In the genomic region with DNA sequence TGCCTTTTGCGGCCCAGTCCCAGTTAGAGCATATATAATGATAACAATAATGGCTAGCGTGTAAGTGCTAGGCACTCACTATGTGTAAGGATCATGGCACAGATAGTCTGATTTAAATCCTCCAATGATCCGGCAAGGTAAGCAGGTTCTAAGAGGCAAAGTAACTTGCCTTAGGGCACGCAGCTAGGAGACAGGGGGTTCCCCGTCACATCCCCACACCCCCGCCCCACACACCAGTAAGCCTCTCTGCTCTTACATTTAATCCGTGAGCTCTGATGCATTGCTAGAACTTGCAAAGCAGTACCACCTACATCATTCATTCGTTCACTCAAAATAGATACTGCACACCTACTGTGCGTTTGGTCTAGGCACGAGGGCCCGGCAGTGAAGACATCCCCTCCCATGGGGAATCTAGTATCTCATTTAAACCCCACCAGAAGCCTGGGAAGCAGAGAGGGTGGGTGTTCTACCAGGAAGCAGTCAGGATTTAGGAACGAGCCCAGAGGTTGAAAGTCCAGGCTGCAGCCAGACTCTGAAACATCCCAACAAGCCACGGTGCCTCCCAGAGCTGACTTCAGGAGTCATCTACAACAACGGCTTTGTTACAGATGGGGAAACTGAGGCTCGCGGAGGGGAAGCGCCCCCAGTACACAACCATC, we compare ENCODE assay signal across 27 cellular contexts. TPM values are rescaled to one million over a fixed set of nuclear protein-coding genes. Genes with fewer than 3 reads are reported as not detected.
DNase-seq lines count a peak whose midpoint lies in the region; ATAC-seq and TF ChIP-seq lines count a peak whose summit lies in the region.
"Had no signal": no experiment of that assay in that cellular context is flagged by ENCODE, and none has a peak within 500 bp of the region (broad histone marks: within the 10 kb centered on the region; RNA-seq: fewer than 3 reads in every experiment).

No MANE protein-coding gene starts in this region.

- CTCF ChIA-PET in GM10248 (lab: Yijun Ruan, JAX) = interaction anchor here (1.0 to 3.6 kb wide), 6 partner anchors 9 to 171 kb away, joined by 3 to 12 read pairs (median 6); no protein-coding TSS in a partner anchor
- CTCF ChIA-PET in HEK293T (lab: Yijun Ruan, JAX) = no interaction called here

- in situ Hi-C loops in GM13977 (cut with MboI; ENCODE audit: low pct_unique_long_range_greater_than_20kb, low sequenced_read_pairs, unreplicated experiment) = no loop called here

- H3K4me3 Mint-ChIP-seq in activated T-cell treated with anti-CD3 and anti-CD28 coated beads, Interleukin-2, amount 50 U/mL, for 72 hours = peak overlapping the region; percentile 72 to 76
- H3K4me3 Mint-ChIP-seq in activated T-helper 17 cell treated with anti-CD3 and anti-CD28 coated beads, Interleukin-2, amount 50 U/mL, for 72 hours = peak overlapping the region; percentile 97
- H3K4me3 Mint-ChIP-seq: activated naive CD8-positive, alpha-beta T cell treated with anti-CD3 and anti-CD28 coated beads, Interleukin-2, amount 10 ng/mL, durations not matched to agents 7 days and 5 days; mesothelial cell of epicardium; stimulated activated naive B cell treated with anti-CD40 and anti-IgM and Interleukin-4, amounts not matched to agents 10 μg/mL and 1 μg/mL and 100 μg/mL, for 72 hours had no signal

- POLR2A ChIA-PET in GM10248 (lab: Yijun Ruan, JAX) (no interaction called here), HEK293T (lab: Yijun Ruan, JAX) (interaction anchor here (1.8 kb wide), 1 partner anchor 110 kb away, joined by 5 read pairs; no protein-coding TSS in a partner anchor)

- no peaks in the 10 kb centered on the region for H3K9me3 Mint-ChIP-seq in activated T-cell treated with anti-CD3 and anti-CD28 coated beads, Interleukin-2, amount 50 U/mL, for 72 hours
- no peaks in the 10 kb centered on the region for H3K9me3 Mint-ChIP-seq in activated T-helper 17 cell treated with anti-CD3 and anti-CD28 coated beads, Interleukin-2, amount 50 U/mL, for 72 hours
- H3K9me3 Mint-ChIP-seq: activated naive CD8-positive, alpha-beta T cell treated with anti-CD3 and anti-CD28 coated beads, Interleukin-2, amount 10 ng/mL, durations not matched to agents 7 days and 5 days; mesothelial cell of epicardium; stimulated activated naive B cell treated with anti-CD40 and anti-IgM and Interleukin-4, amounts not matched to agents 10 μg/mL and 1 μg/mL and 100 μg/mL, for 72 hours had no signal

- H3K27ac Mint-ChIP-seq in activated T-cell treated with anti-CD3 and anti-CD28 coated beads, Interleukin-2, amount 50 U/mL, for 72 hours = peak overlapping the region; percentile 36
- H3K27ac Mint-ChIP-seq in activated T-helper 17 cell treated with anti-CD3 and anti-CD28 coated beads, Interleukin-2, amount 50 U/mL, for 72 hours = peak overlapping the region; percentile 92
- H3K27ac Mint-ChIP-seq: activated naive CD8-positive, alpha-beta T cell treated with anti-CD3 and anti-CD28 coated beads, Interleukin-2, amount 10 ng/mL, durations not matched to agents 7 days and 5 days; mesothelial cell of epicardium; progenitor cell of endocrine pancreas; stimulated activated naive B cell treated with anti-CD40 and anti-IgM and Interleukin-4, amounts not matched to agents 10 μg/mL and 1 μg/mL and 100 μg/mL, for 72 hours had no signal

- TF ChIP-seq CTCF in GM10248 (IDR thresholded peaks at IDR 0.05; ENCODE audit: control extremely low read depth, extremely low read depth, low read depth, missing control alignments) = no peak
- no peak for TF ChIP-seq CTCF in GM13977 (IDR thresholded peaks at IDR 0.05; ENCODE audit: extremely low read depth, insufficient read depth, missing control alignments)

- H3K36me3 Mint-ChIP-seq in activated T-cell treated with anti-CD3 and anti-CD28 coated beads, Interleukin-2, amount 50 U/mL, for 72 hours (ENCODE audit: insufficient read depth in 2 of 2) = no peaks in the 10 kb centered on the region
- H3K36me3 Mint-ChIP-seq in activated T-helper 17 cell treated with anti-CD3 and anti-CD28 coated beads, Interleukin-2, amount 50 U/mL, for 72 hours (ENCODE audit: low read depth) = peaks cover 8% of the 10 kb centered on the region
- H3K36me3 Mint-ChIP-seq: activated naive CD8-positive, alpha-beta T cell treated with anti-CD3 and anti-CD28 coated beads, Interleukin-2, amount 10 ng/mL, durations not matched to agents 7 days and 5 days; mesothelial cell of epicardium; stimulated activated naive B cell treated with anti-CD40 and anti-IgM and Interleukin-4, amounts not matched to agents 10 μg/mL and 1 μg/mL and 100 μg/mL, for 72 hours had no signal

- no peaks in the 10 kb centered on the region for H3K27me3 Mint-ChIP-seq in activated T-cell treated with anti-CD3 and anti-CD28 coated beads, Interleukin-2, amount 50 U/mL, for 72 hours (ENCODE audit: low read depth)
- H3K27me3 Mint-ChIP-seq in activated T-helper 17 cell treated with anti-CD3 and anti-CD28 coated beads, Interleukin-2, amount 50 U/mL, for 72 hours = no peaks in the 10 kb centered on the region
- H3K27me3 Mint-ChIP-seq: activated naive CD8-positive, alpha-beta T cell treated with anti-CD3 and anti-CD28 coated beads, Interleukin-2, amount 10 ng/mL, durations not matched to agents 7 days and 5 days had no signal

- peaks cover 32% of the 10 kb centered on the region for H3K4me1 Mint-ChIP-seq in activated T-cell treated with anti-CD3 and anti-CD28 coated beads, Interleukin-2, amount 50 U/mL, for 72 hours (ENCODE audit: low read depth)
- H3K4me1 Mint-ChIP-seq in activated T-helper 17 cell treated with anti-CD3 and anti-CD28 coated beads, Interleukin-2, amount 50 U/mL, for 72 hours = peaks cover 25% of the 10 kb centered on the region
- H3K4me1 Mint-ChIP-seq: mesothelial cell of epicardium had no signal

- ATAC-seq in activated T-cell treated with anti-CD3 and anti-CD28 coated beads, Interleukin-2, amount 50 U/mL, for 72 hours (replicated peaks in 1 of 2) = peak; percentile 40 to 47
- ATAC-seq in activated T-helper 17 cell treated with anti-CD3 and anti-CD28 coated beads, Interleukin-2, amount 50 U/mL, for 72 hours (replicated peaks) = peak; percentile 70
- ATAC-seq in GM19351 (IDR thresholded peaks at IDR 0.05; ENCODE audit: unreplicated experiment) = no peak
- ATAC-seq: gastroesophageal sphincter, Right ventricle myocardium inferior had no signal

- no peak for DNase-seq in activated T-cell treated with anti-CD3 and anti-CD28 coated beads, Interleukin-2, amount 50 U/mL, for 72 hours
- no peak for DNase-seq in activated T-cell treated with anti-CD3 and anti-CD28 coated beads, Interleukin-2, amount 50 U/mL, for 1 hour
- DNase-seq in GM10248 (ENCODE audit: extremely low spot score) (peak; percentile 54), GM13977 (ENCODE audit: low spot score) (peak; percentile 56), HEK293T (ENCODE audit: extremely low spot score) (no peak), DMS114 treated with DMSO at 0.1 percent for 48 hours (lab: John Stamatoyannopoulos, UW; ENCODE audit: unreplicated experiment) (no peak)
- DNase-seq: activated naive CD8-positive, alpha-beta T cell treated with anti-CD3 and anti-CD28 coated beads, Interleukin-2, amount 10 ng/mL, durations not matched to agents 7 days and 5 days; C1 segment of cervical spinal cord; COR-L47; effector CD4-positive, alpha-beta T cell; GOT3; kidney glomerular epithelial cell; NCI-H2107; NCI-H345; right lobe of liver; stimulated activated naive B cell treated with anti-CD40 and anti-IgM and Interleukin-4, amounts not matched to agents 10 μg/mL and 1 μg/mL and 100 μg/mL, for 72 hours; T-helper 9 cell had no signal

TF ChIP-seq in HEK293T, 16 proteins besides CTCF, POLR2A, EP300 and RAD21:
- TF ChIP-seq FOXM1 (IDR thresholded peaks at IDR 0.05; ENCODE audit: borderline replicate concordance) (no peak), FOXA1 (IDR thresholded peaks at IDR 0.05) (no peak), ARNT (IDR thresholded peaks at IDR 0.05) (no peak)

RNA-seq across cellular contexts. Expression of a gene that starts 20.6 kb away (rescaled TPM):
- 10 to 100 TPM; 26.8 to 59.4 TPM for total RNA-seq in activated T-cell treated with anti-CD3 and anti-CD28 coated beads, Interleukin-2, amount 50 U/mL, for 72 hours
- 100 to 1,000 TPM in 1 of 2 donors, 10 to 100 TPM in 1; 86.6 to 343 TPM for total RNA-seq in activated T-helper 17 cell treated with anti-CD3 and anti-CD28 coated beads, Interleukin-2, amount 50 U/mL, for 72 hours
- total RNA-seq: astrocyte, cardiac muscle cell, fibroblast of lung, G401, gastroesophageal sphincter, mesothelial cell of epicardium, Right ventricle myocardium inferior had no signal

RNA-seq across cellular contexts. Expression of a gene that starts 37.3 kb away (rescaled TPM):
- 10 to 100 TPM; 27.9 to 30.1 TPM for total RNA-seq in activated T-cell treated with anti-CD3 and anti-CD28 coated beads, Interleukin-2, amount 50 U/mL, for 72 hours
- total RNA-seq in activated T-helper 17 cell treated with anti-CD3 and anti-CD28 coated beads, Interleukin-2, amount 50 U/mL, for 72 hours = 10 to 100 TPM; 39.4 to 41.9 TPM

Comparison
In these comparisons a context has a peak if more than half of its experiments do, and no peak if none do; other contexts are left out.
1. DNase-seq: peak in GM10248 (single experiment) and GM13977 (single experiment); none in activated T-cell treated with anti-CD3 and anti-CD28 coated beads, Interleukin-2, amount 50 U/mL, for 72 hours (0 of 2), activated T-cell treated with anti-CD3 and anti-CD28 coated beads, Interleukin-2, amount 50 U/mL, for 1 hour (single experiment), HEK293T (single experiment) and DMS114 treated with DMSO at 0.1 percent for 48 hours (single experiment).